In the genomic region with DNA sequence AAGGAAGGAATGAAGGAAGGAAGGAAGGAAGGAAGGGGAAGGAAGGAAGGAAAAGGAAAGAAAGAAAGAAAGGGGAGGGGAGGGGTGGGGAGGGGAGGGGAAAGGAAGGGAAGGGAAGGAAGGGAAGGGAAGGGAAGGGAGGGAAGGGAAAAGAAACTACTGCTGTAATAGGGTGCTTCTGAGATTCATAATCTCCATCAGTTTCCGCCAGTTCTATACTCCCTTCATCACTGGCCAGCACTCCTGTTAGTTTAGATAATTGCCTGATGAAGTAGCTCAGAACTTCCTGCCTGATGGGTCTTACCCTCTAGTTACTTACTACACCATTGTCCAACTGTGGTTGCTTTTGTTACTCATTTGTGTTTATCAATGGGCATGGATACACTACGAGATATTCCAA, we compare ENCODE assay signal across 28 cellular contexts. TPM values are rescaled to one million over a fixed set of nuclear protein-coding genes. Genes with fewer than 3 reads are reported as not detected.
DNase-seq lines count a peak whose midpoint lies in the region; ATAC-seq and TF ChIP-seq lines count a peak whose summit lies in the region.
"Had no signal": no experiment of that assay in that cellular context is flagged by ENCODE, and none has a peak within 500 bp of the region (broad histone marks: within the 10 kb centered on the region; RNA-seq: fewer than 3 reads in every experiment).

No MANE protein-coding gene starts in this region.

- H3F3A ChIP-seq in PC-9 (ENCODE audit: insufficient read depth, low read depth): no peaks in the 10 kb centered on the region

- no peak for TF ChIP-seq EP300 in upper lobe of left lung (IDR thresholded peaks at IDR 0.05)

- H3K4me3 ChIP-seq in hepatocyte (no peak overlapping the region), upper lobe of left lung (no peak overlapping the region), dorsolateral prefrontal cortex (no peak overlapping the region), PC-9 (no peak overlapping the region)
- H3K4me3 ChIP-seq: A549, BLaER1 had no signal

- peaks cover 26% of the 10 kb centered on the region for H3K27me3 Mint-ChIP-seq in activated CD4-positive, alpha-beta T cell treated with anti-CD3 and anti-CD28 coated beads, Interleukin-2, amount 10 ng/mL, durations not matched to agents 24 days and 14 days

- no peak for ATAC-seq in upper lobe of left lung (ENCODE audit: low FRiP score in 2 of 2)
- ATAC-seq: A549 had no signal

- no peak overlapping the region for H3K4me3 Mint-ChIP-seq in activated CD4-positive, alpha-beta T cell treated with anti-CD3 and anti-CD28 coated beads, Interleukin-2, amount 10 ng/mL, durations not matched to agents 24 days and 14 days
- H3K4me3 Mint-ChIP-seq: CD14-positive monocyte; CD4-positive, CD25-positive, alpha-beta regulatory T cell; CD8-positive, alpha-beta memory T cell had no signal

- no peak overlapping the region for H3K27ac ChIP-seq in hepatocyte
- no peak overlapping the region for H3K27ac ChIP-seq in upper lobe of left lung
- H3K27ac ChIP-seq in dorsolateral prefrontal cortex: no peak overlapping the region
- H3K27ac ChIP-seq in PC-9: no peak overlapping the region
- H3K27ac ChIP-seq: 22Rv1, A549, BLaER1 had no signal

- no peak for TF ChIP-seq POLR2A in upper lobe of left lung (IDR thresholded peaks at IDR 0.05)

- no peaks in the 10 kb centered on the region for H3K36me3 ChIP-seq in hepatocyte (replicated peaks; ENCODE audit: insufficient read depth, low read depth)
- no peaks in the 10 kb centered on the region for H3K36me3 ChIP-seq in upper lobe of left lung
- H3K36me3 ChIP-seq in PC-9 (ENCODE audit: low read depth): no peaks in the 10 kb centered on the region
- H3K36me3 ChIP-seq: BE2C, BLaER1 had no signal

- DNase-seq in activated CD4-positive, alpha-beta T cell treated with anti-CD3 and anti-CD28 coated beads, Interleukin-2, amount 10 ng/mL, durations not matched to agents 24 days and 14 days: peak; percentile 34
- no peak for DNase-seq in activated CD4-positive, alpha-beta T cell treated with anti-CD3 and anti-CD28 coated beads for 4 hours
- DNase-seq in AG08395 (ENCODE audit: low spot score): peak; percentile 0
- DNase-seq in GM13976 (ENCODE audit: low spot score): peak; percentile 1
- DNase-seq in hepatocyte (ENCODE audit: low spot score): peak; percentile 0
- no peak for DNase-seq in upper lobe of left lung
- no peak for DNase-seq in dorsolateral prefrontal cortex
- no peak for DNase-seq in PC-9
- DNase-seq: BE2C; C1 segment of cervical spinal cord; CD4-positive, alpha-beta memory T cell; CD4-positive, CD25-positive, alpha-beta regulatory T cell; CD8-positive, alpha-beta memory T cell; COR-L47; DMS 273 treated with DMSO at 0.1 percent for 48 hours; DMS153; DMS53; DMS79; DND-41; EL; GDM1 had no signal

- H3K9me3 Mint-ChIP-seq in activated CD4-positive, alpha-beta T cell treated with anti-CD3 and anti-CD28 coated beads, Interleukin-2, amount 10 ng/mL, durations not matched to agents 24 days and 14 days: no peaks in the 10 kb centered on the region
- H3K9me3 Mint-ChIP-seq: CD8-positive, alpha-beta memory T cell had no signal

- no peak overlapping the region for H3K27ac Mint-ChIP-seq in activated CD4-positive, alpha-beta T cell treated with anti-CD3 and anti-CD28 coated beads, Interleukin-2, amount 10 ng/mL, durations not matched to agents 24 days and 14 days
- H3K27ac Mint-ChIP-seq: CD14-positive monocyte; CD4-positive, CD25-positive, alpha-beta regulatory T cell; CD8-positive, alpha-beta memory T cell had no signal

- no peaks in the 10 kb centered on the region for H3K4me1 Mint-ChIP-seq in activated CD4-positive, alpha-beta T cell treated with anti-CD3 and anti-CD28 coated beads, Interleukin-2, amount 10 ng/mL, durations not matched to agents 24 days and 14 days
- H3K4me1 Mint-ChIP-seq: CD14-positive monocyte had no signal

- POLR2A ChIA-PET in PC-9 (lab: Charles Lee; ENCODE audit: unreplicated experiment): interaction anchor here (0.5 kb wide), 1 partner anchor 295 kb away, joined by 4 read pairs; no protein-coding TSS in a partner anchor

- H3K9me2 ChIP-seq in hepatocyte (replicated peaks; ENCODE audit: insufficient read depth) (no peaks in the 10 kb centered on the region), PC-9 (ENCODE audit: insufficient read depth) (no peaks in the 10 kb centered on the region)

- BruUV-seq in PC-9 (replicated peaks; lab: Mats Ljungman, UMichigan): no TSS peak

- H2AFZ ChIP-seq in hepatocyte: no peak overlapping the region
- no peak overlapping the region for H2AFZ ChIP-seq in PC-9

- WGBS in hepatocyte (ENCODE audit: low lambda C conversion rate, missing lambda C conversion rate): 89% methylated on average over 2 of the region's 2 CpGs
- WGBS in upper lobe of left lung, 2 donors: 64 to 77% methylated on average over 2 of the region's 2 CpGs

- peaks cover 12% of the 10 kb centered on the region for H3K27me3 ChIP-seq in hepatocyte
- H3K27me3 ChIP-seq in upper lobe of left lung: no peaks in the 10 kb centered on the region
- H3K27me3 ChIP-seq in dorsolateral prefrontal cortex: peaks cover 0 to 60% (median 13%) of the 10 kb centered on the region in 45 donors
- H3K27me3 ChIP-seq in PC-9 (ENCODE audit: insufficient read depth, low read depth): no peaks in the 10 kb centered on the region
- H3K27me3 ChIP-seq: BLaER1 had no signal

- in situ Hi-C loops in GM13976 (cut with MboI; ENCODE audit: low sequenced_read_pairs, unreplicated experiment): no loop called here

- intact Hi-C loops in activated CD4-positive, alpha-beta T cell treated with anti-CD3 and anti-CD28 coated beads, Interleukin-2, amount 10 ng/mL, durations not matched to agents 24 days and 14 days (cut with micrococcal nuclease): no loop called here
- intact Hi-C loops in dorsolateral prefrontal cortex (cut with DNase I) (no loop called here), PC-9 (cut with micrococcal nuclease; ENCODE audit: unreplicated experiment) (no loop called here)

- H3K36me3 Mint-ChIP-seq in activated CD4-positive, alpha-beta T cell treated with anti-CD3 and anti-CD28 coated beads, Interleukin-2, amount 10 ng/mL, durations not matched to agents 24 days and 14 days (ENCODE audit: low read depth): no peaks in the 10 kb centered on the region
- H3K36me3 Mint-ChIP-seq: CD14-positive monocyte; CD4-positive, alpha-beta memory T cell had no signal

- H3K4me2 ChIP-seq in hepatocyte: no peak overlapping the region
- H3K4me2 ChIP-seq in PC-9: no peak overlapping the region
- H3K4me2 ChIP-seq: A549, BLaER1 had no signal

- H3K79me2 ChIP-seq in hepatocyte (no peaks in the 10 kb centered on the region), PC-9 (ENCODE audit: low read depth) (no peaks in the 10 kb centered on the region)

- H3K4me1 ChIP-seq in hepatocyte (ENCODE audit: insufficient read depth): no peaks in the 10 kb centered on the region
- H3K4me1 ChIP-seq in upper lobe of left lung: no peaks in the 10 kb centered on the region
- peaks cover 11% of the 10 kb centered on the region for H3K4me1 ChIP-seq in PC-9 (replicated peaks; ENCODE audit: insufficient read depth)
- H3K4me1 ChIP-seq: A549, BE2C, BLaER1 had no signal

- H4K20me1 ChIP-seq in hepatocyte (ENCODE audit: insufficient read depth, poor library complexity, severe bottlenecking) (no peaks in the 10 kb centered on the region), PC-9 (ENCODE audit: insufficient read depth) (no peaks in the 10 kb centered on the region)
- H4K20me1 ChIP-seq: BLaER1 had no signal

- TF ChIP-seq CTCF in GM13976 (IDR thresholded peaks at IDR 0.05; ENCODE audit: borderline replicate concordance, control extremely low read depth, extremely low read depth, insufficient read depth, missing control alignments) (no peak), hepatocyte (IDR thresholded peaks at IDR 0.05; ENCODE audit: poor library complexity) (no peak), upper lobe of left lung (IDR thresholded peaks at IDR 0.05) (no peak), dorsolateral prefrontal cortex (IDR thresholded peaks at IDR 0.05 in 54 of 56, conservative IDR thresholded peaks at IDR 0.05 in 2 of 56; ENCODE audit: low read depth in 1 of 56, partially characterized antibody in 56 of 56) (no peak), PC-9 (conservative IDR thresholded peaks at IDR 0.05) (no peak)

- H3K9me3 ChIP-seq in hepatocyte (ENCODE audit: low read depth) (no peaks in the 10 kb centered on the region), upper lobe of left lung (no peaks in the 10 kb centered on the region), PC-9 (ENCODE audit: insufficient read depth, low read depth) (no peaks in the 10 kb centered on the region)
- H3K9me3 ChIP-seq: A549, BE2C, BLaER1 had no signal

- CTCF ChIA-PET in PC-9 (lab: Charles Lee): interaction anchor here (0.6 kb wide), 1 partner anchor 65 kb away, joined by 3 read pairs; no protein-coding TSS in a partner anchor

RNA-seq across cellular contexts. Expression of gene KRTAP9-6, which starts 2.0 kb away (rescaled TPM):
- not detected in 2 replicates for total RNA-seq in activated CD4-positive, alpha-beta T cell treated with anti-CD3 and anti-CD28 coated beads, Interleukin-2, amount 10 ng/mL, durations not matched to agents 24 days and 14 days
- not detected in 2 replicates for total RNA-seq in hepatocyte
- polyA plus RNA-seq in hepatocyte: not detected in 2 replicates
- total RNA-seq in upper lobe of left lung: not detected
- total RNA-seq in dorsolateral prefrontal cortex: not detected
- total RNA-seq in PC-9 (2021): not detected in 2 replicates
- total RNA-seq: A172; CD4-positive, alpha-beta memory T cell; CD4-positive, CD25-positive, alpha-beta regulatory T cell; CD8-positive, alpha-beta memory T cell; Daoy; G401 had no signal
- polyA plus RNA-seq: A549; CD14-positive monocyte; CD4-positive, alpha-beta memory T cell; CD4-positive, CD25-positive, alpha-beta regulatory T cell; CD8-positive, alpha-beta memory T cell had no signal

RNA-seq across cellular contexts. Expression of gene KRTAP9-9, which starts 8.0 kb away (rescaled TPM):
- total RNA-seq in activated CD4-positive, alpha-beta T cell treated with anti-CD3 and anti-CD28 coated beads, Interleukin-2, amount 10 ng/mL, durations not matched to agents 24 days and 14 days: not detected in 2 replicates
- total RNA-seq in hepatocyte (not detected in 2 replicates), upper lobe of left lung (not detected), dorsolateral prefrontal cortex (not detected), PC-9 (2021) (not detected in 2 replicates)
- polyA plus RNA-seq in hepatocyte: not detected in 2 replicates
- total RNA-seq: A172; CD4-positive, alpha-beta memory T cell; CD4-positive, CD25-positive, alpha-beta regulatory T cell; CD8-positive, alpha-beta memory T cell; Daoy; G401 had no signal
- polyA plus RNA-seq: A549; CD14-positive monocyte; CD4-positive, alpha-beta memory T cell; CD4-positive, CD25-positive, alpha-beta regulatory T cell; CD8-positive, alpha-beta memory T cell had no signal

RNA-seq across cellular contexts. Expression of gene KRTAP9-7, which starts 12.3 kb away (rescaled TPM):
- not detected in 2 replicates for total RNA-seq in activated CD4-positive, alpha-beta T cell treated with anti-CD3 and anti-CD28 coated beads, Interleukin-2, amount 10 ng/mL, durations not matched to agents 24 days and 14 days
- not detected in 2 replicates for total RNA-seq in hepatocyte
- not detected in 2 replicates for polyA plus RNA-seq in hepatocyte
- not detected for total RNA-seq in upper lobe of left lung
- total RNA-seq in dorsolateral prefrontal cortex: not detected
- not detected in 2 replicates for total RNA-seq in PC-9 (2021)
- total RNA-seq: A172; CD4-positive, alpha-beta memory T cell; CD4-positive, CD25-positive, alpha-beta regulatory T cell; CD8-positive, alpha-beta memory T cell; Daoy; G401 had no signal
- polyA plus RNA-seq: A549; CD14-positive monocyte; CD4-positive, alpha-beta memory T cell; CD4-positive, CD25-positive, alpha-beta regulatory T cell; CD8-positive, alpha-beta memory T cell had no signal

RNA-seq across cellular contexts. Expression of gene KRTAP9-4, which starts 13.7 kb away (rescaled TPM):
- not detected in 2 replicates for total RNA-seq in activated CD4-positive, alpha-beta T cell treated with anti-CD3 and anti-CD28 coated beads, Interleukin-2, amount 10 ng/mL, durations not matched to agents 24 days and 14 days
- total RNA-seq in hepatocyte (not detected in 2 replicates), upper lobe of left lung (not detected), dorsolateral prefrontal cortex (not detected), PC-9 (2021) (not detected in 2 replicates)
- polyA plus RNA-seq in hepatocyte: not detected in 2 replicates
- total RNA-seq: A172; CD4-positive, alpha-beta memory T cell; CD4-positive, CD25-positive, alpha-beta regulatory T cell; CD8-positive, alpha-beta memory T cell; Daoy; G401 had no signal
- polyA plus RNA-seq: A549; CD14-positive monocyte; CD4-positive, alpha-beta memory T cell; CD4-positive, CD25-positive, alpha-beta regulatory T cell; CD8-positive, alpha-beta memory T cell had no signal

RNA-seq across cellular contexts. Expression of gene KRTAP9-8, which starts 25.4 kb away (rescaled TPM):
- total RNA-seq in activated CD4-positive, alpha-beta T cell treated with anti-CD3 and anti-CD28 coated beads, Interleukin-2, amount 10 ng/mL, durations not matched to agents 24 days and 14 days: not detected in 2 replicates
- total RNA-seq in hepatocyte: not detected in 2 replicates
- not detected in 2 replicates for polyA plus RNA-seq in hepatocyte
- total RNA-seq in upper lobe of left lung: not detected
- not detected for total RNA-seq in dorsolateral prefrontal cortex
- not detected in 2 replicates for total RNA-seq in PC-9 (2021)
- total RNA-seq: A172; CD4-positive, alpha-beta memory T cell; CD4-positive, CD25-positive, alpha-beta regulatory T cell; CD8-positive, alpha-beta memory T cell; Daoy; G401 had no signal
- polyA plus RNA-seq: A549; CD14-positive monocyte; CD4-positive, alpha-beta memory T cell; CD4-positive, CD25-positive, alpha-beta regulatory T cell; CD8-positive, alpha-beta memory T cell had no signal

Comparison
In these comparisons a context has a peak if more than half of its experiments do, and no peak if none do; other contexts are left out.
1. DNase-seq: peak in activated CD4-positive, alpha-beta T cell treated with anti-CD3 and anti-CD28 coated beads, Interleukin-2, amount 10 ng/mL, durations not matched to agents 24 days and 14 days (single experiment), AG08395 (single experiment), GM13976 (single experiment) and hepatocyte (single experiment); none in activated CD4-positive, alpha-beta T cell treated with anti-CD3 and anti-CD28 coated beads for 4 hours (0 of 2), upper lobe of left lung (0 of 2), dorsolateral prefrontal cortex (0 of 10) and PC-9 (0 of 2).